ENCODE assay signal across 8 cellular contexts in the genomic region with DNA sequence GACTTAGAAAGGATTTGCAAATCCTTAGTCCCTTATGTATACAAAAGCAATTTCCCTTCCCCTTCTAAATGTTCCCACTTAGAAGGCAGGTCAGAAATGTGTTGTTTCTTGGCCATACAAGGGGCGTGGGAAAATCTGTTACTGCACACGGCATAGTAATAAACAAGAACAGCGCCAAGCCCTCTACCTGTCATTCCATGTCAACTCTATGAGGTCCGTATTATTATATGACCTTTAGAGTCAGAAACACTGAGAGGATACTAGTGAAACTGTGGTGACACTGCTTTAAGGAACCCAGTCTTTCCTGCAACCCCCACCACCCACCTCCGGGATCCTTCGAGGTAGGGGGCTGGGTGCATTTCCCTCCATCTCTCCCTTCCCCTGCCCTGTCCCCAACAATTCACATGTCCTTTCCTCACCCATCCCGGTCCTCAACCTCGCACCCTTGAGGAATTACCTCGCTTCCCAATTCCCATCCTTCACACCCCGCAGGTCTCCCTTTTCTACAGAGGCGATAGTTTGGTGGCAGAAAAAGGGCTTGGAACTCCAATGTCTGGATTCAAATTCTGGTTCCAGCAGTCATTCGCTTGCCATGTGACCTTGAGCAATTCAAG. TPM values are rescaled to one million over a fixed set of nuclear protein-coding genes. Genes with fewer than 3 reads are reported as not detected.
DNase-seq lines count a peak whose midpoint lies in the region; ATAC-seq and TF ChIP-seq lines count a peak whose summit lies in the region.

No MANE protein-coding gene starts in this region.

- peaks cover 24% of the 10 kb centered on the region for H3K79me2 ChIP-seq in neural cell (replicated peaks; ENCODE audit: insufficient read depth, low read length)

- intact Hi-C loops in CD14-positive monocyte (cut with micrococcal nuclease) (no loop called here), dorsolateral prefrontal cortex (cut with DNase I) (loop anchor here (5.0 to 10.0 kb wide), 4 partner anchors 41 to 382 kb away; a partner anchor contains a TSS), sciatic nerve (cut with DNase I) (no loop called here)

- H3K36me3 Mint-ChIP-seq in CD14-positive monocyte = peaks cover 16 to 29% of the 10 kb centered on the region in 2 donors

- H3F3A ChIP-seq in neural cell (ENCODE audit: insufficient read depth, low read length, poor library complexity, severe bottlenecking) = no peaks in the 10 kb centered on the region

- H4K20me1 ChIP-seq in neural cell (ENCODE audit: insufficient read depth) = no peaks in the 10 kb centered on the region

- no peak for ATAC-seq in sciatic nerve
- no peak for ATAC-seq in GM18861 (IDR thresholded peaks at IDR 0.05; ENCODE audit: unreplicated experiment)

- H3K27me3 Mint-ChIP-seq in CD14-positive monocyte (ENCODE audit: low read depth in 3 of 3) = peaks cover 0 to 2% (median 0%) of the 10 kb centered on the region in 3 donors

- no peaks in the 10 kb centered on the region for H3K27me3 ChIP-seq in dorsolateral prefrontal cortex
- no peaks in the 10 kb centered on the region for H3K27me3 ChIP-seq in neural cell (ENCODE audit: insufficient read depth, low read depth, low read length)

- TF ChIP-seq RAD21 in neural cell (conservative IDR thresholded peaks at IDR 0.05) = no peak

- H3K4me3 Mint-ChIP-seq in CD14-positive monocyte = peak overlapping the region; percentile 95 to 97

- peaks cover 18% of the 10 kb centered on the region for H3K4me1 Mint-ChIP-seq in CD14-positive monocyte

- no peak for TF ChIP-seq EP300 in neural cell (conservative IDR thresholded peaks at IDR 0.05; ENCODE audit: poor library complexity, severe bottlenecking)

- H3K9ac ChIP-seq in neural cell (ENCODE audit: low read length) = peak overlapping the region; percentile 80

- H3K9me3 ChIP-seq in neural cell (ENCODE audit: low read length) = no peaks in the 10 kb centered on the region

- H3K27ac ChIP-seq in dorsolateral prefrontal cortex (peak overlapping the region in 56 of 59 donors; percentile 6 to 98 (median 88)), neural cell (ENCODE audit: low read length) (peak overlapping the region; percentile 82)

- peak overlapping the region; percentile 61 for H2AFZ ChIP-seq in neural cell (ENCODE audit: low read depth, low read length)

- DNase-seq in CD14-positive monocyte (ENCODE audit: low spot score) (no peak), NAMALWA (ENCODE audit: low spot score) (peak; percentile 46), dorsolateral prefrontal cortex (no peak), cerebellar nuclear complex (lab: John Stamatoyannopoulos, UW) (no peak), sciatic nerve (ENCODE audit: low spot score) (no peak), cerebellum (ENCODE audit: low spot score) (no peak)

- TF ChIP-seq CTCF in CD14-positive monocyte (IDR thresholded peaks at IDR 0.05) (no peak), dorsolateral prefrontal cortex (IDR thresholded peaks at IDR 0.05 in 54 of 56, conservative IDR thresholded peaks at IDR 0.05 in 2 of 56; ENCODE audit: low read depth in 1 of 56, partially characterized antibody in 56 of 56) (no peak), neural cell (IDR thresholded peaks at IDR 0.05; ENCODE audit: poor library complexity, severe bottlenecking) (no peak)

- no peaks in the 10 kb centered on the region for H3K9me2 ChIP-seq in neural cell (ENCODE audit: insufficient read depth, low read length)

- H3K9me3 Mint-ChIP-seq in CD14-positive monocyte = no peaks in the 10 kb centered on the region

- peak overlapping the region; percentile 54 for H3K4me2 ChIP-seq in neural cell (ENCODE audit: low read length)

- H3K36me3 ChIP-seq in neural cell (ENCODE audit: insufficient read depth, low read length) = no peaks in the 10 kb centered on the region

- H3K27ac Mint-ChIP-seq in CD14-positive monocyte = peak overlapping the region; percentile 95 to 99 (median 98)

- H3K4me3 ChIP-seq in dorsolateral prefrontal cortex = peak overlapping the region; percentile 51 to 98 (median 85)
- H3K4me3 ChIP-seq in neural cell (ENCODE audit: low read length) = peak overlapping the region; percentile 71

TF ChIP-seq in neural cell, 6 proteins besides CTCF, POLR2A, EP300 and RAD21:
- TF ChIP-seq, protein P1, sequence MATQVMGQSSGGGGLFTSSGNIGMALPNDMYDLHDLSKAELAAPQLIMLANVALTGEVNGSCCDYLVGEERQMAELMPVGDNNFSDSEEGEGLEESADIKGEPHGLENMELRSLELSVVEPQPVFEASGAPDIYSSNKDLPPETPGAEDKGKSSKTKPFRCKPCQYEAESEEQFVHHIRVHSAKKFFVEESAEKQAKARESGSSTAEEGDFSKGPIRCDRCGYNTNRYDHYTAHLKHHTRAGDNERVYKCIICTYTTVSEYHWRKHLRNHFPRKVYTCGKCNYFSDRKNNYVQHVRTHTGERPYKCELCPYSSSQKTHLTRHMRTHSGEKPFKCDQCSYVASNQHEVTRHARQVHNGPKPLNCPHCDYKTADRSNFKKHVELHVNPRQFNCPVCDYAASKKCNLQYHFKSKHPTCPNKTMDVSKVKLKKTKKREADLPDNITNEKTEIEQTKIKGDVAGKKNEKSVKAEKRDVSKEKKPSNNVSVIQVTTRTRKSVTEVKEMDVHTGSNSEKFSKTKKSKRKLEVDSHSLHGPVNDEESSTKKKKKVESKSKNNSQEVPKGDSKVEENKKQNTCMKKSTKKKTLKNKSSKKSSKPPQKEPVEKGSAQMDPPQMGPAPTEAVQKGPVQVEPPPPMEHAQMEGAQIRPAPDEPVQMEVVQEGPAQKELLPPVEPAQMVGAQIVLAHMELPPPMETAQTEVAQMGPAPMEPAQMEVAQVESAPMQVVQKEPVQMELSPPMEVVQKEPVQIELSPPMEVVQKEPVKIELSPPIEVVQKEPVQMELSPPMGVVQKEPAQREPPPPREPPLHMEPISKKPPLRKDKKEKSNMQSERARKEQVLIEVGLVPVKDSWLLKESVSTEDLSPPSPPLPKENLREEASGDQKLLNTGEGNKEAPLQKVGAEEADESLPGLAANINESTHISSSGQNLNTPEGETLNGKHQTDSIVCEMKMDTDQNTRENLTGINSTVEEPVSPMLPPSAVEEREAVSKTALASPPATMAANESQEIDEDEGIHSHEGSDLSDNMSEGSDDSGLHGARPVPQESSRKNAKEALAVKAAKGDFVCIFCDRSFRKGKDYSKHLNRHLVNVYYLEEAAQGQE (IDR thresholded peaks at IDR 0.05; ENCODE audit: borderline replicate concordance) = no peak
- TF ChIP-seq EZH2 (IDR thresholded peaks at IDR 0.05; ENCODE audit: borderline replicate concordance, insufficient read depth, low read length, poor library complexity, severe bottlenecking) (no peak), TAF1 (IDR thresholded peaks at IDR 0.05; ENCODE audit: low read depth) (no peak), SMC3 (conservative IDR thresholded peaks at IDR 0.05; ENCODE audit: poor library complexity) (no peak)

RNA-seq across cellular contexts. Expression of a gene that starts 0.7 kb away (rescaled TPM):
- polyA plus RNA-seq in CD14-positive monocyte (100 to 1,000 TPM; 241 to 275 TPM), neural cell (113 and 129 TPM in 2 replicates)
- total RNA-seq in dorsolateral prefrontal cortex (100 to 1,000 TPM in 9 of 120 experiments, 10 to 100 TPM in 111; 48.8 to 115 (median 83.6) TPM), sciatic nerve (69.4 TPM), cerebellum (57.2 TPM)
- 77.1 and 82.5 TPM in 2 replicates for polyA minus RNA-seq in neural cell

RNA-seq across cellular contexts. Expression of a gene that starts 41.5 kb away (rescaled TPM):
- polyA plus RNA-seq in CD14-positive monocyte = 10 to 100 TPM; 17.6 to 19.5 TPM
- total RNA-seq in dorsolateral prefrontal cortex = 100 to 1,000 TPM; 104 to 254 (median 196) TPM
- polyA plus RNA-seq in neural cell = 43.3 and 72.3 TPM in 2 replicates
- 119 and 128 TPM in 2 replicates for polyA minus RNA-seq in neural cell
- total RNA-seq in sciatic nerve = 40.8 TPM
- 66.2 TPM for total RNA-seq in cerebellum

Comparison
In these comparisons a context has a peak if more than half of its experiments do, and no peak if none do; other contexts are left out.
1. intact Hi-C loops: an anchor here in dorsolateral prefrontal cortex (5.0 to 10.0 kb wide); none called in CD14-positive monocyte and sciatic nerve.